ENCODE assay signal across 14 cellular contexts in genomic region chr17:17087424-17088103, GRCh38. TPM values are rescaled to one million over a fixed set of nuclear protein-coding genes. Genes with fewer than 3 reads are reported as not detected.
DNase-seq lines count a peak whose midpoint lies in the region; ATAC-seq and TF ChIP-seq lines count a peak whose summit lies in the region.
"Had no signal": no experiment of that assay in that cellular context is flagged by ENCODE, and none has a peak within 500 bp of the region (broad histone marks: within the 10 kb centered on the region; RNA-seq: fewer than 3 reads in every experiment).

No MANE protein-coding gene starts in this region.

- no peak for ATAC-seq in activated T-cell treated with anti-CD3 and anti-CD28 coated beads, Interleukin-2, amount 50 U/mL, for 72 hours (replicated peaks in 1 of 2)
- no peak for ATAC-seq in GM18909 (IDR thresholded peaks at IDR 0.05; ENCODE audit: poor library complexity, unreplicated experiment)

- H3K27me3 Mint-ChIP-seq in activated T-cell treated with anti-CD3 and anti-CD28 coated beads, Interleukin-2, amount 50 U/mL, for 72 hours (ENCODE audit: low read depth): no peaks in the 10 kb centered on the region
- no peaks in the 10 kb centered on the region for H3K27me3 Mint-ChIP-seq in mesothelial cell of epicardium (ENCODE audit: low read depth)
- no peaks in the 10 kb centered on the region for H3K27me3 Mint-ChIP-seq in type B pancreatic cell

- TF ChIP-seq CTCF in epithelial cell of esophagus (IDR thresholded peaks at IDR 0.05; ENCODE audit: insufficient read depth, low read depth, low read length, missing control alignments) (no peak), mesothelial cell of epicardium (IDR thresholded peaks at IDR 0.05; ENCODE audit: unreplicated experiment) (no peak), type B pancreatic cell (conservative IDR thresholded peaks at IDR 0.05) (no peak)

- H3K9me3 Mint-ChIP-seq in activated T-cell treated with anti-CD3 and anti-CD28 coated beads, Interleukin-2, amount 50 U/mL, for 72 hours: no peaks in the 10 kb centered on the region
- H3K9me3 Mint-ChIP-seq in mesothelial cell of epicardium (no peaks in the 10 kb centered on the region), type B pancreatic cell (no peaks in the 10 kb centered on the region)

- no peak overlapping the region for H3K4me3 Mint-ChIP-seq in activated T-cell treated with anti-CD3 and anti-CD28 coated beads, Interleukin-2, amount 50 U/mL, for 72 hours
- H3K4me3 Mint-ChIP-seq in mesothelial cell of epicardium (no peak overlapping the region), type B pancreatic cell (no peak overlapping the region)

- DNase-seq in activated T-cell treated with anti-CD3 and anti-CD28 coated beads, Interleukin-2, amount 50 U/mL, for 72 hours: no peak
- no peak for DNase-seq in activated T-cell treated with anti-CD3 and anti-CD28 coated beads, Interleukin-2, amount 50 U/mL, for 48 hours
- DNase-seq in epithelial cell of esophagus (ENCODE audit: low read depth): peak; percentile 52
- no peak for DNase-seq in mesothelial cell of epicardium (ENCODE audit: low spot score in 2 of 2, unreplicated experiment in 2 of 2)
- no peak for DNase-seq in type B pancreatic cell (ENCODE audit: extremely low spot score, unreplicated experiment)
- no peak for DNase-seq in T1000 (lab: John Stamatoyannopoulos, UW)
- DNase-seq in DMS 273 treated with DMSO at 0.1 percent for 48 hours (lab: John Stamatoyannopoulos, UW): no peak
- DNase-seq: activated CD4-positive, alpha-beta T cell treated with anti-CD3 and anti-CD28 coated beads for 4 hours; activated gamma-delta T cell treated with Interleukin-2 at 50 U/mL for 16 hours; central memory CD4-positive, alpha-beta T cell had no signal

- no peak overlapping the region for H3K4me3 ChIP-seq in epithelial cell of esophagus (ENCODE audit: low read length)
- H3K4me3 ChIP-seq: esophagus muscularis mucosa, smooth muscle cell, thyroid gland had no signal

- peaks cover 30% of the 10 kb centered on the region for H3K4me1 Mint-ChIP-seq in activated T-cell treated with anti-CD3 and anti-CD28 coated beads, Interleukin-2, amount 50 U/mL, for 72 hours (ENCODE audit: low read depth)
- H3K4me1 Mint-ChIP-seq in mesothelial cell of epicardium: peaks cover 4% of the 10 kb centered on the region
- peaks cover 40% of the 10 kb centered on the region for H3K4me1 Mint-ChIP-seq in type B pancreatic cell (ENCODE audit: unreplicated experiment)

- H3K27ac Mint-ChIP-seq in activated T-cell treated with anti-CD3 and anti-CD28 coated beads, Interleukin-2, amount 50 U/mL, for 72 hours: peak overlapping the region; percentile 35
- peak overlapping the region; percentile 59 for H3K27ac Mint-ChIP-seq in mesothelial cell of epicardium
- peak overlapping the region; percentile 34 for H3K27ac Mint-ChIP-seq in type B pancreatic cell

- H3K36me3 Mint-ChIP-seq in activated T-cell treated with anti-CD3 and anti-CD28 coated beads, Interleukin-2, amount 50 U/mL, for 72 hours (ENCODE audit: insufficient read depth in 2 of 2): no peaks in the 10 kb centered on the region
- peaks cover 19% of the 10 kb centered on the region for H3K36me3 Mint-ChIP-seq in mesothelial cell of epicardium
- peaks cover 25% of the 10 kb centered on the region for H3K36me3 Mint-ChIP-seq in type B pancreatic cell

RNA-seq across cellular contexts. Expression of gene MPRIP, which starts 45.3 kb away (rescaled TPM):
- total RNA-seq in activated T-cell treated with anti-CD3 and anti-CD28 coated beads, Interleukin-2, amount 50 U/mL, for 72 hours: 100 to 1,000 TPM; 110 to 128 TPM
- total RNA-seq in mesothelial cell of epicardium (224 to 228 TPM (median 225 TPM) in 3 replicates), type B pancreatic cell (ENCODE audit: low replicate concordance) (275 and 367 TPM in 2 replicates)
